34 cellular contexts compared by ENCODE assay signal in genomic region chr18:8412117-8412516, GRCh38.
"Had no signal": no experiment of that assay in that cellular context is flagged by ENCODE, and none has a peak within 500 bp of the region (broad histone marks: within the 10 kb centered on the region; RNA-seq: fewer than 3 reads in every experiment).

No MANE protein-coding gene starts in this region.

- ATAC-seq: activated CD8-positive, alpha-beta T cell treated with anti-CD3 and anti-CD28 coated beads for 36 hours; activated naive CD4-positive, alpha-beta T cell treated with anti-CD3 and anti-CD28 coated beads, Interleukin-2, amount 50 U/mL, for 72 hours; activated T-cell treated with anti-CD3 and anti-CD28 coated beads, Interleukin-2, amount 50 U/mL, for 4 hours; activated T-cell treated with anti-CD3 and anti-CD28 coated beads, Interleukin-2, amount 50 U/mL, for 72 hours; activated T-helper 17 cell treated with anti-CD3 and anti-CD28 coated beads, Interleukin-2, amount 50 U/mL, for 72 hours; body of pancreas had no signal

- H3K27ac ChIP-seq: adrenal gland, body of pancreas, brain microvascular endothelial cell, breast epithelium, VCaP had no signal

- FAIRE-seq: astrocyte, TTC549 had no signal

- DNase-seq: activated B cell treated with CpG ODN at 0.5 μM for 24 hours; activated CD4-positive, alpha-beta memory T cell treated with anti-CD3 and anti-CD28 coated beads for 36 hours; activated CD4-positive, alpha-beta T cell treated with anti-CD3 and anti-CD28 coated beads for 4 hours; activated CD4-positive, alpha-beta T cell treated with anti-CD3 and anti-CD28 coated beads, Interleukin-2, amount 10 ng/mL, durations not matched to agents 24 days and 14 days; activated CD4-positive, alpha-beta T cell treated with anti-CD3 and anti-CD28 coated beads, Interleukin-2, amount 50 U/mL, for 1 hour; activated CD4-positive, alpha-beta T cell treated with anti-CD3 and anti-CD28 coated beads, Interleukin-2, amount 50 U/mL, for 4 hours; activated CD4-positive, CD25-positive, alpha-beta regulatory T cell treated with anti-CD3 and anti-CD28 coated beads, Interleukin-2, amount 50 U/mL, for 72 hours; activated CD8-positive, alpha-beta memory T cell treated with anti-CD3 and anti-CD28 coated beads, Interleukin-2, amount 50 U/mL, for 4 hours; activated CD8-positive, alpha-beta T cell treated with anti-CD3 and anti-CD28 coated beads for 36 hours; activated effector memory CD4-positive, alpha-beta T cell treated with anti-CD3 and anti-CD28 coated beads, Interleukin-2, amount 50 U/mL, for 16 hours; activated gamma-delta T cell treated with Interleukin-2 at 50 U/mL for 16 hours; activated naive CD4-positive, alpha-beta T cell; activated naive CD4-positive, alpha-beta T cell treated with anti-CD3 and anti-CD28 coated beads for 36 hours; activated naive CD4-positive, alpha-beta T cell treated with anti-CD3 and anti-CD28 coated beads, Interleukin-2, amount 50 U/mL, for 16 hours; activated naive CD8-positive, alpha-beta T cell treated with anti-CD3 and anti-CD28 coated beads for 36 hours; activated T-cell treated with anti-CD3 and anti-CD28 coated beads for 4 hours; activated T-cell treated with anti-CD3 and anti-CD28 coated beads, Interleukin-2, amount 50 U/mL, for 1 hour; activated T-cell treated with anti-CD3 and anti-CD28 coated beads, Interleukin-2, amount 50 U/mL, for 4 hours; activated T-cell treated with anti-CD3 and anti-CD28 coated beads, Interleukin-2, amount 50 U/mL, for 72 hours; adrenal gland; amniotic stem cell; aorta; body of pancreas; brain microvascular endothelial cell; caudate nucleus; cerebellar nuclear complex; T-helper 2 cell; T-helper 9 cell had no signal

- H3K27me3 ChIP-seq: adrenal gland, body of pancreas, brain microvascular endothelial cell, breast epithelium had no signal

- H3K4me1 ChIP-seq: adrenal gland, body of pancreas, breast epithelium had no signal

- H3K4me3 ChIP-seq: adrenal gland, body of pancreas, breast epithelium had no signal

- H3K36me3 ChIP-seq: adrenal gland, brain microvascular endothelial cell, breast epithelium had no signal
